In genomic region chr12:47811581-47812484, GRCh38 we compare ENCODE assay signal across 1 cellular context.
TF ChIP-seq lines count a peak whose summit lies in the region.

No MANE protein-coding gene starts in this region.

TF ChIP-seq in GM23338, 12 proteins besides CTCF, POLR2A, EP300 and RAD21:
- TF ChIP-seq CREB1 (CRISPR knock-in tag; IDR thresholded peaks at IDR 0.05; ENCODE audit: low read depth) (no peak), ZNF462 (CRISPR knock-in tag; IDR thresholded peaks at IDR 0.05) (no peak), ZNF331 (CRISPR knock-in tag; IDR thresholded peaks at IDR 0.05; ENCODE audit: low read depth) (no peak), ETS1 (IDR thresholded peaks at IDR 0.05) (no peak), NANOG (IDR thresholded peaks at IDR 0.05; ENCODE audit: borderline replicate concordance) (no peak), EZH2 (IDR thresholded peaks at IDR 0.05; ENCODE audit: low read depth, unreplicated experiment) (no peak), POLR2AphosphoS5 (IDR thresholded peaks at IDR 0.05; ENCODE audit: low read depth) (no peak), REST (IDR thresholded peaks at IDR 0.05; ENCODE audit: unreplicated experiment) (no peak), JUNB (IDR thresholded peaks at IDR 0.05; ENCODE audit: unreplicated experiment) (no peak), STAT1 (IDR thresholded peaks at IDR 0.05; ENCODE audit: unreplicated experiment) (no peak), ZNF114 (CRISPR knock-in tag; IDR thresholded peaks at IDR 0.05) (no peak), EZH2phosphoT487 (IDR thresholded peaks at IDR 0.05; ENCODE audit: unreplicated experiment) (no peak)
